9 cellular contexts compared by ENCODE assay signal in the genomic region with DNA sequence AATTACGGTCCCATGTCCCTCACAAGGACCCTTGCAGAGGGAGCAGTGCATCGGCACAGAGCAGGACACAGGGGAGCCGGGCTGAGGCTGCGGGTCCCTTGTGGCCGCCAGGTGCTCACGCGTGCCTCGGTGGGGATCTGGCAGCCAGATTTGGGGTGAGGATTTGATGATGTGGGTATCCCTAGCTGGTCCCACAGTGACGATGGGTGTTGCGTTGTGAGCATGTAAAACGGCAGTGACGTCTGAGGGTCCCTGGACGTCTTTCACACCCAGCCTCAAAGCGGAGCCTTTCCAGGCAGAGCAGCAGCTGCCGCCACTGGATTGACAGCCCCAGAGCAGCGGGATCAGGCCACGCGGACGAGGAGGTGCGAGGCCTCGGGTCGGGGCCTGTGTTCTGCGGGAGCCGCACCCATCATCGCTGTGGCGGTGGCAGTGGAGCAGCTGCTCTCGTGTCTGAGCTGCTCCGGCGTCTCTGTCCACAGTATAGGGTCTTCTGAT. TPM values are rescaled to one million over a fixed set of nuclear protein-coding genes. Genes with fewer than 3 reads are reported as not detected.
DNase-seq lines count a peak whose midpoint lies in the region; ATAC-seq and TF ChIP-seq lines count a peak whose summit lies in the region.
"Had no signal": no experiment of that assay in that cellular context is flagged by ENCODE, and none has a peak within 500 bp of the region (broad histone marks: within the 10 kb centered on the region; RNA-seq: fewer than 3 reads in every experiment).

No MANE protein-coding gene starts in this region.

- H3K27me3 ChIP-seq in heart right ventricle = no peaks in the 10 kb centered on the region
- no peaks in the 10 kb centered on the region for H3K27me3 ChIP-seq in breast epithelium

- H3K4me1 ChIP-seq in heart right ventricle (peaks cover 13 to 60% (median 37%) of the 10 kb centered on the region in 9 donors), breast epithelium (peaks cover 0 to 18% of the 10 kb centered on the region in 2 donors)

- H3K36me3 ChIP-seq in heart right ventricle = peaks cover 0 to 41% (median 6%) of the 10 kb centered on the region in 9 donors
- no peaks in the 10 kb centered on the region for H3K36me3 ChIP-seq in breast epithelium

- TF ChIP-seq POLR2A in breast epithelium (IDR thresholded peaks at IDR 0.05) = no peak

- H3K36me3 Mint-ChIP-seq in mesothelial cell of epicardium = peaks cover 14% of the 10 kb centered on the region

- H3K27me3 Mint-ChIP-seq in mesothelial cell of epicardium (ENCODE audit: low read depth) = no peaks in the 10 kb centered on the region

- H3K27ac Mint-ChIP-seq in mesothelial cell of epicardium = peak overlapping the region; percentile 96

- WGBS in heart right ventricle, 2 donors = 50 to 52% methylated on average over 29 of the region's 29 CpGs

- intact Hi-C loops in heart right ventricle (cut with DNase I) (no loop called here), Right ventricle myocardium superior (cut with DNase I) (no loop called here), breast epithelium (cut with DNase I; ENCODE audit: low total_unique reads) (no loop called here)

- peaks cover 24% of the 10 kb centered on the region for H3K4me1 Mint-ChIP-seq in mesothelial cell of epicardium

- ATAC-seq in heart right ventricle (peak; percentile 1 to 10 (median 4)), Right ventricle myocardium superior (ENCODE audit: poor library complexity) (no peak), GM18858 (IDR thresholded peaks at IDR 0.05; ENCODE audit: unreplicated experiment) (no peak)

- H3K9me3 ChIP-seq in heart right ventricle (no peaks in the 10 kb centered on the region), breast epithelium (no peaks in the 10 kb centered on the region)

- peak overlapping the region; percentile 39 to 66 (median 60) for H3K4me3 ChIP-seq in heart right ventricle
- peak overlapping the region; percentile 61 to 80 (median 68) for H3K4me3 ChIP-seq in breast epithelium

- H3K4me3 Mint-ChIP-seq in mesothelial cell of epicardium = peak overlapping the region; percentile 67

- TF ChIP-seq CTCF in heart right ventricle (IDR thresholded peaks at IDR 0.05) = no peak
- no peak for TF ChIP-seq CTCF in breast epithelium (IDR thresholded peaks at IDR 0.05)
- no peak for TF ChIP-seq CTCF in mesothelial cell of epicardium (IDR thresholded peaks at IDR 0.05; ENCODE audit: unreplicated experiment)

- H3K27ac ChIP-seq in heart right ventricle (peak overlapping the region; percentile 59 to 95 (median 89)), breast epithelium (peak overlapping the region; percentile 94 to 96)

- no peak for DNase-seq in heart right ventricle
- no peak for DNase-seq in Right ventricle myocardium superior
- no peak for DNase-seq in breast epithelium (ENCODE audit: low spot score in 2 of 2)
- DNase-seq in mesothelial cell of epicardium (ENCODE audit: low spot score in 2 of 2, unreplicated experiment in 2 of 2) = no peak
- no peak for DNase-seq in hepatic stellate cell (ENCODE audit: low spot score)
- DNase-seq in NCI-H2227 treated with DMSO at 0.1 percent for 48 hours (lab: John Stamatoyannopoulos, UW) = no peak
- no peak for DNase-seq in activated effector memory CD4-positive, alpha-beta T cell treated with anti-CD3 and anti-CD28 coated beads, Interleukin-2, amount 50 U/mL, for 16 hours
- DNase-seq: NCI-H1436 treated with DMSO at 0.1 percent for 48 hours had no signal

- no peaks in the 10 kb centered on the region for H3K9me3 Mint-ChIP-seq in mesothelial cell of epicardium

RNA-seq across cellular contexts. Expression of gene WDR45B, which starts 54.6 kb away (rescaled TPM):
- total RNA-seq in heart right ventricle (10 to 100 TPM; 33.0 to 45.5 (median 39.7) TPM), Right ventricle myocardium superior (34.3 TPM), breast epithelium (100 to 1,000 TPM in 1 of 3 donors, 10 to 100 TPM in 2; 74.2 to 118 (median 83.9) TPM), mesothelial cell of epicardium (90.2 to 93.3 TPM (median 92.3 TPM) in 3 replicates)
- 10 to 100 TPM; 23.3 to 43.8 TPM for polyA plus RNA-seq in heart right ventricle

Comparison
In these comparisons a context has a peak if more than half of its experiments do, and no peak if none do; other contexts are left out.
1. ATAC-seq: peak in heart right ventricle (8 of 8); none in Right ventricle myocardium superior (single experiment) and GM18858 (single experiment).